Comparison of ENCODE assay signal across 12 cellular contexts in genomic region chr13:44853641-44854040, GRCh38.
DNase-seq lines count a peak whose midpoint lies in the region; ATAC-seq and TF ChIP-seq lines count a peak whose summit lies in the region.
"Had no signal": no experiment of that assay in that cellular context is flagged by ENCODE, and none has a peak within 500 bp of the region (broad histone marks: within the 10 kb centered on the region; RNA-seq: fewer than 3 reads in every experiment).

No MANE protein-coding gene starts in this region.

- TF ChIP-seq CTCF in 22Rv1 (IDR thresholded peaks at IDR 0.05) = no peak
- TF ChIP-seq CTCF in lower lobe of right lung (IDR thresholded peaks at IDR 0.05) = no peak
- TF ChIP-seq CTCF in suprapubic skin (IDR thresholded peaks at IDR 0.05) = no peak

- 42% methylated on average over 3 of the region's 3 CpGs for WGBS in suprapubic skin

- intact Hi-C loops in lower lobe of right lung (cut with DNase I) = no loop called here

- H3K9me3 ChIP-seq in lower lobe of right lung (no peaks in the 10 kb centered on the region), suprapubic skin (no peaks in the 10 kb centered on the region)
- H3K9me3 ChIP-seq: BE2C, breast epithelium had no signal

- H3K27ac ChIP-seq in 22Rv1 (peak overlapping the region; percentile 99), epithelial cell of prostate (peak overlapping the region; percentile 25), lower lobe of right lung (peak overlapping the region; percentile 33), suprapubic skin (no peak overlapping the region)

- TF ChIP-seq EP300 in suprapubic skin (IDR thresholded peaks at IDR 0.05) = no peak

- H3K4me1 ChIP-seq in lower lobe of right lung = no peaks in the 10 kb centered on the region
- H3K4me1 ChIP-seq in suprapubic skin = peaks cover 14% of the 10 kb centered on the region
- H3K4me1 ChIP-seq: BE2C, breast epithelium had no signal

- no peaks in the 10 kb centered on the region for H3K27me3 ChIP-seq in lower lobe of right lung (ENCODE audit: low read depth)
- H3K27me3 ChIP-seq in suprapubic skin = no peaks in the 10 kb centered on the region
- H3K27me3 ChIP-seq: BE2C, breast epithelium had no signal

- no peak overlapping the region for H3K4me3 ChIP-seq in lower lobe of right lung
- no peak overlapping the region for H3K4me3 ChIP-seq in suprapubic skin
- H3K4me3 ChIP-seq: breast epithelium had no signal

- DNase-seq in HuH-7 (ENCODE audit: low spot score) (peak; percentile 50), epithelial cell of prostate (ENCODE audit: low read depth, low spot score) (peak; percentile 46), lower lobe of right lung (no peak), suprapubic skin (ENCODE audit: low spot score in 2 of 2) (no peak)
- DNase-seq in activated effector memory CD4-positive, alpha-beta T cell treated with Interleukin-2 at 50 U/mL for 16 hours = no peak
- DNase-seq: activated effector memory CD4-positive, alpha-beta T cell treated with anti-CD3 and anti-CD28 coated beads, Interleukin-2, amount 50 U/mL, for 16 hours; BE2C; GF-D8 had no signal

- peak; percentile 73 to 86 for ATAC-seq in lower lobe of right lung
- ATAC-seq in HG02973 (IDR thresholded peaks at IDR 0.05; ENCODE audit: unreplicated experiment) = no peak
- no peak for ATAC-seq in GM21825 (IDR thresholded peaks at IDR 0.05; ENCODE audit: unreplicated experiment)

- no peaks in the 10 kb centered on the region for H3K36me3 ChIP-seq in lower lobe of right lung
- no peaks in the 10 kb centered on the region for H3K36me3 ChIP-seq in suprapubic skin
- H3K36me3 ChIP-seq: BE2C, breast epithelium had no signal

- no peak for TF ChIP-seq POLR2A in suprapubic skin (IDR thresholded peaks at IDR 0.05)

Comparison
In these comparisons a context has a peak if more than half of its experiments do, and no peak if none do; other contexts are left out.
1. DNase-seq: peak in HuH-7 (single experiment) and epithelial cell of prostate (single experiment); none in lower lobe of right lung (single experiment), suprapubic skin (0 of 2) and activated effector memory CD4-positive, alpha-beta T cell treated with Interleukin-2 at 50 U/mL for 16 hours (single experiment).
2. ATAC-seq: peak in lower lobe of right lung (2 of 2); none in HG02973 (single experiment) and GM21825 (single experiment).